ENCODE assay signal across 25 cellular contexts in genomic region chr18:4384932-4385331, GRCh38.
"Had no signal": no experiment of that assay in that cellular context is flagged by ENCODE, and none has a peak within 500 bp of the region (broad histone marks: within the 10 kb centered on the region; RNA-seq: fewer than 3 reads in every experiment).

No MANE protein-coding gene starts in this region.

- DNase-seq: dorsolateral prefrontal cortex; effector CD8-positive, alpha-beta T cell; foreskin melanocyte; head of caudate nucleus; kidney; left cardiac atrium; left ventricle myocardium inferior; lower lobe of right lung; natural killer cell; nucleus accumbens; pancreas; right cardiac atrium; stimulated activated CD4-positive, alpha-beta T cell treated with anti-CD3 and anti-CD28 coated beads, Interleukin-4, amount 100 ng/mL, for 1 hour; stimulated activated CD8-positive, alpha-beta memory T cell treated with anti-CD3 and anti-CD28 coated beads, Interleukin-4, amount 100 ng/mL, for 48 hours; stimulated activated naive CD8-positive, alpha-beta T cell treated with anti-CD3 and anti-CD28 coated beads, Interleukin-15, Interleukin-2, amounts not matched to agents 100 U/mL and 50 U/mL, for 24 hours; thyroid gland had no signal

- ATAC-seq: left cardiac atrium; lower lobe of right lung; natural killer cell; pancreas; right cardiac atrium; stimulated activated effector memory CD8-positive, alpha-beta T cell treated with anti-CD3 and anti-CD28 coated beads, Interleukin-12 subunit alpha, Interleukin-12 subunit beta, amount 100 ng/mL, for 72 hours; stimulated activated naive CD8-positive, alpha-beta T cell treated with anti-CD3 and anti-CD28 coated beads, Interleukin-15, Interleukin-2, amounts not matched to agents 100 U/mL and 50 U/mL, for 24 hours had no signal

- H3K36me3 ChIP-seq: left ventricle myocardium inferior, lower lobe of right lung, pancreas, suprapubic skin, thyroid gland had no signal

- H3K36me3 Mint-ChIP-seq: memory B cell; mesothelial cell of epicardium; natural killer cell; stimulated activated effector memory CD8-positive, alpha-beta T cell treated with anti-CD3 and anti-CD28 coated beads, Interleukin-12 subunit alpha, Interleukin-12 subunit beta, amount 100 ng/mL, for 72 hours; type B pancreatic cell had no signal

- H3K4me3 ChIP-seq: dorsolateral prefrontal cortex, hepatocyte, left ventricle myocardium inferior, lower lobe of right lung, pancreas, smooth muscle cell, suprapubic skin, thyroid gland had no signal

- H3K4me3 Mint-ChIP-seq: memory B cell; mesothelial cell of epicardium; natural killer cell; neural crest cell; stimulated activated effector memory CD8-positive, alpha-beta T cell treated with anti-CD3 and anti-CD28 coated beads, Interleukin-12 subunit alpha, Interleukin-12 subunit beta, amount 100 ng/mL, for 72 hours; type B pancreatic cell had no signal

- H3K27ac ChIP-seq: dorsolateral prefrontal cortex, hepatocyte, left ventricle myocardium inferior, lower lobe of right lung, pancreas, suprapubic skin, thyroid gland had no signal

- H3K27ac Mint-ChIP-seq: memory B cell; mesothelial cell of epicardium; natural killer cell; progenitor cell of endocrine pancreas; stimulated activated effector memory CD8-positive, alpha-beta T cell treated with anti-CD3 and anti-CD28 coated beads, Interleukin-12 subunit alpha, Interleukin-12 subunit beta, amount 100 ng/mL, for 72 hours; type B pancreatic cell had no signal

- H3K4me2 ChIP-seq: hepatocyte, smooth muscle cell had no signal

- H3K9me3 Mint-ChIP-seq: mesothelial cell of epicardium, neural crest cell, type B pancreatic cell had no signal

- H3K27me3 Mint-ChIP-seq: memory B cell, progenitor cell of endocrine pancreas, type B pancreatic cell had no signal

- H3K4me1 ChIP-seq: left ventricle myocardium inferior, lower lobe of right lung, pancreas, suprapubic skin, thyroid gland had no signal

- FAIRE-seq: kidney, pancreas had no signal

- H2AFZ ChIP-seq: hepatocyte had no signal

- H3K4me1 Mint-ChIP-seq: memory B cell; natural killer cell; stimulated activated effector memory CD8-positive, alpha-beta T cell treated with anti-CD3 and anti-CD28 coated beads, Interleukin-12 subunit alpha, Interleukin-12 subunit beta, amount 100 ng/mL, for 72 hours had no signal

- H3K79me2 ChIP-seq: hepatocyte had no signal

- H3K9me3 ChIP-seq: left ventricle myocardium inferior, lower lobe of right lung, pancreas, suprapubic skin, thyroid gland had no signal

- H3K27me3 ChIP-seq: dorsolateral prefrontal cortex, hepatocyte, pancreas, suprapubic skin, thyroid gland had no signal
